ENCODE assay signal across 11 cellular contexts in the genomic region with DNA sequence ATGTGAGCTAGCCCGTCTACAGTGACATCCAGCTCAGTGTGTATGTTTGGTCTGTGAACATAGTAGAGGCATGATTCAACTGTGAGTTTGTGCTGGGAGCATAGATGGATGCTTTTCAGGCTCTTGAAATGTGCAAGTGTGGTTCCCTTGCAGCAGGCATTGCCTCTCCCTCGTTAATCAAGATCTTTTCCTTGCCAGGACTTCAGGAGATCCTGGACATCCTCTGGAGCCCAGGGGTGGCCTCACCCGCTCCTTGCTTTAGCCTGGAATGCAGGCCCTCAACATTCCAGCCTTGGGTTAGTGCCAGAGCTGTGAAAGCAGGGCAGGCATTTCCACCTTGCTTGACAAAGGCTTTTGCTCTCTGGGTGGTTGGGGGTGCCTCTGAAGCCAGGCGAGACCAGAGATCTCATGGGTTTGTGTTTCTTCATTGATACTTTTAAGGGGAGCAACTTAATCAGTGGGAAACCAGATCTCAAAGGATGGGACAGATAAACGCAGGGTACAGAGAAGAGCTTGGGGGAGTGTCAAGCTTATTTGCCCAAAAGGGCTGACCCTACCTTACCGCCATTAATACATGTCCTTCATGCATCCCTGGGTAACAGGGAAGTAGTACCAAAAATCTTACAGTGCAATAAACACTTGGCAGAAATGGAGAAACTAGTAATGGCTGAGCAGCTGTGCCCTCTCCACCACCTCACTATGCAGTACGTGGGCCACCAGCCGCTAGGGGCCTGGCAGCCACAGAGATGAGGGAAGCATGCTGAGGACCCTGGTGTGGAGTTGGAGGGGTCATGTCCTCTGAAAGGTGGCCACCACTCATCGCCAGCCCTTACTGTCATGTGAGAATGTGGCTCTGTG.
A peak's percentile ranks its signal among the peaks of the same experiment; 100 is the strongest.
DNase-seq lines count a peak whose midpoint lies in the region; ATAC-seq and TF ChIP-seq lines count a peak whose summit lies in the region.
"Had no signal": no experiment of that assay in that cellular context is flagged by ENCODE, and none has a peak within 500 bp of the region (broad histone marks: within the 10 kb centered on the region; RNA-seq: fewer than 3 reads in every experiment).

No MANE protein-coding gene starts in this region.

- CTCF ChIA-PET in activated CD4-positive, alpha-beta T cell treated with anti-CD3 and anti-CD28 coated beads, Interleukin-2, amount 10 ng/mL, durations not matched to agents 7 days and 5 days (lab: Charles Lee): interaction anchor here (1.1 to 1.9 kb wide), 6 partner anchors 10 to 118 kb away, joined by 3 to 7 read pairs (median 4); no protein-coding TSS in a partner anchor

- H3K36me3 ChIP-seq in RWPE2 (ENCODE audit: low read depth): no peaks in the 10 kb centered on the region
- H3K36me3 ChIP-seq in spleen: peaks cover 0 to 11% (median 2%) of the 10 kb centered on the region in 6 donors
- H3K36me3 ChIP-seq: BLaER1 had no signal

- TF ChIP-seq CTCF in RWPE2 (IDR thresholded peaks at IDR 0.05; ENCODE audit: poor library complexity, severe bottlenecking) (no peak), spleen (IDR thresholded peaks at IDR 0.05 in 8 of 11, conservative IDR thresholded peaks at IDR 0.05 in 3 of 11) (no peak), endothelial cell (IDR thresholded peaks at IDR 0.05; ENCODE audit: unreplicated experiment) (no peak)

- no peaks in the 10 kb centered on the region for H3K27me3 ChIP-seq in RWPE2 (ENCODE audit: insufficient read depth, poor library complexity, severe bottlenecking)
- H3K27me3 ChIP-seq in right cardiac atrium (ENCODE audit: control insufficient read depth, insufficient read depth): no peaks in the 10 kb centered on the region
- H3K27me3 ChIP-seq in spleen (replicated peaks in 1 of 7): no peaks in the 10 kb centered on the region
- H3K27me3 ChIP-seq: BLaER1 had no signal

- POLR2A ChIA-PET in activated CD4-positive, alpha-beta T cell treated with anti-CD3 and anti-CD28 coated beads, Interleukin-2, amount 10 ng/mL, durations not matched to agents 7 days and 5 days (lab: Charles Lee): no interaction called here

- TF ChIP-seq POLR2A in spleen (IDR thresholded peaks at IDR 0.05): no peak

- H3K4me1 ChIP-seq in RWPE2 (ENCODE audit: insufficient read depth, poor library complexity, severe bottlenecking) (peaks cover 34% of the 10 kb centered on the region), right cardiac atrium (ENCODE audit: control insufficient read depth, insufficient read depth, low read length) (peaks cover 4% of the 10 kb centered on the region), spleen (peaks cover 49 to 95% (median 88%) of the 10 kb centered on the region in 6 donors)

- peaks cover 50% of the 10 kb centered on the region for H3K36me3 Mint-ChIP-seq in activated CD4-positive, alpha-beta T cell treated with anti-CD3 and anti-CD28 coated beads, Interleukin-2, amount 10 ng/mL, durations not matched to agents 7 days and 5 days (ENCODE audit: low read depth)
- no peaks in the 10 kb centered on the region for H3K36me3 Mint-ChIP-seq in endothelial cell (ENCODE audit: low read depth, unreplicated experiment)

- no peaks in the 10 kb centered on the region for H3K9me3 ChIP-seq in RWPE2 (ENCODE audit: severe bottlenecking)
- no peaks in the 10 kb centered on the region for H3K9me3 ChIP-seq in right cardiac atrium (ENCODE audit: control insufficient read depth, low read length)
- H3K9me3 ChIP-seq in spleen: no peaks in the 10 kb centered on the region
- H3K9me3 ChIP-seq: BLaER1 had no signal

- H3K4me3 ChIP-seq in RWPE2 (ENCODE audit: severe bottlenecking) (no peak overlapping the region), right cardiac atrium (ENCODE audit: low read length) (no peak overlapping the region), spleen (no peak overlapping the region)
- H3K4me3 ChIP-seq: BLaER1 had no signal

- H3K4me1 Mint-ChIP-seq in activated CD4-positive, alpha-beta T cell treated with anti-CD3 and anti-CD28 coated beads, Interleukin-2, amount 10 ng/mL, durations not matched to agents 7 days and 5 days: peaks cover 84% of the 10 kb centered on the region
- peaks cover 3% of the 10 kb centered on the region for H3K4me1 Mint-ChIP-seq in endothelial cell (ENCODE audit: unreplicated experiment)

- H3K27me3 Mint-ChIP-seq in activated CD4-positive, alpha-beta T cell treated with anti-CD3 and anti-CD28 coated beads, Interleukin-2, amount 10 ng/mL, durations not matched to agents 7 days and 5 days: no peaks in the 10 kb centered on the region
- H3K27me3 Mint-ChIP-seq in endothelial cell (ENCODE audit: unreplicated experiment): peaks cover 10% of the 10 kb centered on the region

- H3K4me3 Mint-ChIP-seq in activated CD4-positive, alpha-beta T cell treated with anti-CD3 and anti-CD28 coated beads, Interleukin-2, amount 10 ng/mL, durations not matched to agents 7 days and 5 days: no peak overlapping the region
- H3K4me3 Mint-ChIP-seq in endothelial cell (ENCODE audit: unreplicated experiment): no peak overlapping the region

- intact Hi-C loops in right cardiac atrium (cut with DNase I): no loop called here
- intact Hi-C loops in spleen (cut with DNase I; ENCODE audit: low total_unique reads): no loop called here

- peak overlapping the region; percentile 21 for H3K27ac Mint-ChIP-seq in activated CD4-positive, alpha-beta T cell treated with anti-CD3 and anti-CD28 coated beads, Interleukin-2, amount 10 ng/mL, durations not matched to agents 7 days and 5 days
- H3K27ac Mint-ChIP-seq in endothelial cell (ENCODE audit: unreplicated experiment): no peak overlapping the region

- WGBS in right cardiac atrium: 77% methylated on average over 9 of the region's 9 CpGs
- WGBS in spleen, 5 donors: 77 to 87% (median 81%) methylated on average over 9 of the region's 9 CpGs

- ATAC-seq in RWPE2 (ENCODE audit: low read depth) (peak; percentile 75), right cardiac atrium (peak; percentile 13 to 25)

- H3K27ac ChIP-seq in RWPE2 (ENCODE audit: poor library complexity, severe bottlenecking) (no peak overlapping the region), right cardiac atrium (ENCODE audit: low read length) (no peak overlapping the region), spleen (peak overlapping the region in 6 of 8 donors; percentile 20 to 80 (median 64))
- H3K27ac ChIP-seq: BLaER1 had no signal

- no peak for DNase-seq in activated CD4-positive, alpha-beta T cell treated with anti-CD3 and anti-CD28 coated beads, Interleukin-2, amount 10 ng/mL, durations not matched to agents 7 days and 5 days
- no peak for DNase-seq in activated CD4-positive, alpha-beta T cell treated with anti-CD3 and anti-CD28 coated beads for 1 hour
- DNase-seq in RWPE2 (ENCODE audit: low spot score): peak; percentile 73
- DNase-seq in right cardiac atrium: no peak
- no peak for DNase-seq in spleen
- DNase-seq in NCI-H1092 treated with DMSO at 0.1 percent for 48 hours (lab: John Stamatoyannopoulos, UW): no peak
- DNase-seq in HCEC 1CT: no peak
- DNase-seq in endothelial cell (ENCODE audit: low spot score): no peak
- DNase-seq: GOT3, NCI-H1436 had no signal

- no peaks in the 10 kb centered on the region for H3K9me3 Mint-ChIP-seq in activated CD4-positive, alpha-beta T cell treated with anti-CD3 and anti-CD28 coated beads, Interleukin-2, amount 10 ng/mL, durations not matched to agents 7 days and 5 days
- no peaks in the 10 kb centered on the region for H3K9me3 Mint-ChIP-seq in endothelial cell (ENCODE audit: unreplicated experiment)

Comparison
In these comparisons a context has a peak if more than half of its experiments do, and no peak if none do; other contexts are left out.
1. H3K27ac ChIP-seq: peak in spleen (6 of 8); none in RWPE2 (single experiment) and right cardiac atrium (single experiment).